ENCODE assay signal across 8 cellular contexts in the genomic region with DNA sequence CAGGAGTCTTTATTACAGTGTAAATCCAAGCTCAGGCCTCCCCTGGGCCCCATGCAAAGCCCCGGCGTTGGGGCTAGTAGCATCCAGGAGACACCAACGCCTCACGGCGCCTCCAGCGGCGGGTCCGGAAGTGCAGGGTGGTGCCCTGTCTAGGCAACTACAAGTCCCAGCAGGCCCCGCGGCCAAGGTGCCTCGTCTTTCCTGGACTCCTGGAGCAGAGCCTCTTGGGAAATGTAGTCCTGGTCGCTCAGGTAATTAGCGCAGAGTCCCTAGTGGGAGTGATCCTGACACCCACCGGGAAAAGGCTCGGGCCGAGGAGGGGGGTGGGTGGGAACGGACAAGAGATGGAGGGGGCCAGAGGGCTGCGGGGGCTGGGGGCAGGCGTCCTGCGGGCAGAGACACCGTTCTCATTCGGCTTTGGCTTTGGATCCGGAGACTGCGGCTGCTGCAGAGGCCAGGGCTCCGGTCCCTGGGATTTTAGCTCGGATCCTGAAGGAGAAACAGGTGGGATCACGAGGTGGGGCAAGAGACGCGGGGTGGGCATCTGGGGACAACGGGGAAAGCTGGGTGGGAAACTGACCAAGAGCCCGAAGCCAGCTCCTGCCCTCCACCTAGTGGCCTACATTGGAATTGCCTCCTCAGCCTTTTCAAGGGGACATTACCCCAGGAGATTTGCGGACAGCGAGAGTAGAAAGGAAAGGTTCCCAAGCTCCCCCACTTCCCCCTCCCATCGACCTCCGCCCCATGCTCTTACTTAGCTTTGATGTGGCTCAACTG. TPM values are rescaled to one million over a fixed set of nuclear protein-coding genes. Genes with fewer than 3 reads are reported as not detected.
A peak's percentile ranks its signal among the peaks of the same experiment; 100 is the strongest.
DNase-seq lines count a peak whose midpoint lies in the region; ATAC-seq and TF ChIP-seq lines count a peak whose summit lies in the region.

No MANE protein-coding gene starts in this region.

- no peaks in the 10 kb centered on the region for H3K27me3 ChIP-seq in CD4-positive, alpha-beta T cell (ENCODE audit: control insufficient read depth, insufficient read depth, low read length)
- H3K27me3 ChIP-seq in lung (ENCODE audit: control insufficient read depth, insufficient read depth) = no peaks in the 10 kb centered on the region

- peaks cover 7% of the 10 kb centered on the region for H3K27me3 Mint-ChIP-seq in CD4-positive, alpha-beta T cell
- H3K27me3 Mint-ChIP-seq in activated CD4-positive, alpha-beta memory T cell treated with anti-CD3 and anti-CD28 coated beads for 36 hours = no peaks in the 10 kb centered on the region

- no peaks in the 10 kb centered on the region for H3K9me3 ChIP-seq in CD4-positive, alpha-beta T cell (ENCODE audit: control insufficient read depth, low read length)
- H3K9me3 ChIP-seq in lung (ENCODE audit: control insufficient read depth in 2 of 2, insufficient read depth in 1 of 2, low read length in 1 of 2) = no peaks in the 10 kb centered on the region

- H3K36me3 Mint-ChIP-seq in CD4-positive, alpha-beta T cell (ENCODE audit: low read depth) = no peaks in the 10 kb centered on the region
- no peaks in the 10 kb centered on the region for H3K36me3 Mint-ChIP-seq in activated CD4-positive, alpha-beta memory T cell treated with anti-CD3 and anti-CD28 coated beads for 36 hours

- H3K9me3 Mint-ChIP-seq in CD4-positive, alpha-beta T cell = no peaks in the 10 kb centered on the region
- no peaks in the 10 kb centered on the region for H3K9me3 Mint-ChIP-seq in activated CD4-positive, alpha-beta memory T cell treated with anti-CD3 and anti-CD28 coated beads for 36 hours

- no peaks in the 10 kb centered on the region for H3K36me3 ChIP-seq in lung (ENCODE audit: control insufficient read depth in 2 of 2, insufficient read depth in 2 of 2, low read length in 2 of 2)

- peak; percentile 86 for TF ChIP-seq CTCF in CD4-positive, alpha-beta T cell (IDR thresholded peaks at IDR 0.05)
- TF ChIP-seq CTCF in lung (IDR thresholded peaks at IDR 0.05; ENCODE audit: control extremely low read depth, extremely low read depth) = peak; percentile 87

- DNase-seq in CD4-positive, alpha-beta T cell = peak; percentile 95 to 98 (median 97)
- peak; percentile 95 for DNase-seq in NCI-H774 (lab: John Stamatoyannopoulos, UW)
- DNase-seq in activated CD4-positive, alpha-beta memory T cell treated with anti-CD3 and anti-CD28 coated beads for 36 hours = peak; percentile 99
- peak; percentile 98 for DNase-seq in ecto neural progenitor cell (ENCODE audit: low spot score)
- DNase-seq in lung (ENCODE audit: low spot score) = peak; percentile 98
- DNase-seq in stimulated activated CD4-positive, alpha-beta T cell treated with anti-CD3 and anti-CD28 coated beads, TNF-alpha, amount 100 ng/mL, for 24 hours (ENCODE audit: low read depth in 3 of 3) = peak; percentile 94 to 98 (median 96)

- peak overlapping the region; percentile 98 for H3K4me3 Mint-ChIP-seq in CD4-positive, alpha-beta T cell
- peak overlapping the region; percentile 86 for H3K4me3 Mint-ChIP-seq in activated CD4-positive, alpha-beta memory T cell treated with anti-CD3 and anti-CD28 coated beads for 36 hours

- CTCF ChIA-PET in CD4-positive, alpha-beta T cell (lab: Charles Lee) = interaction anchor here (0.6 to 6.0 kb wide), 32 partner anchors 8 to 1368 kb away, joined by 3 to 88 read pairs (median 4); partner anchors contain the start of genes DMPK, FOSB, PPM1N and PPP1R13L
- CTCF ChIA-PET in activated CD4-positive, alpha-beta memory T cell treated with anti-CD3 and anti-CD28 coated beads for 36 hours (lab: Charles Lee) = interaction anchor here (0.6 to 4.9 kb wide), 51 partner anchors 9 to 447 kb away, joined by 3 to 125 read pairs (median 5); partner anchors contain the start of genes EML2, ERCC1, FOSB and PPM1N

- H3K27ac Mint-ChIP-seq in CD4-positive, alpha-beta T cell = peak overlapping the region; percentile 47
- H3K27ac Mint-ChIP-seq in activated CD4-positive, alpha-beta memory T cell treated with anti-CD3 and anti-CD28 coated beads for 36 hours = peak overlapping the region; percentile 60

- WGBS in lung, 2 donors = 0 to 1% methylated on average over 35 of the region's 35 CpGs

- POLR2A ChIA-PET in CD4-positive, alpha-beta T cell (lab: Charles Lee) = interaction anchor here (0.8 to 1.7 kb wide), 7 partner anchors 10 to 192 kb away, joined by 3 to 26 read pairs (median 4); partner anchors contain the start of genes FOSB and PPM1N
- POLR2A ChIA-PET in activated CD4-positive, alpha-beta memory T cell treated with anti-CD3 and anti-CD28 coated beads for 36 hours (lab: Charles Lee) = interaction anchor here (0.5 to 1.6 kb wide), 6 partner anchors 10 to 182 kb away, joined by 3 to 5 read pairs (median 4); partner anchors contain the start of gene GIPR

- peak; percentile 99 for ATAC-seq in CD4-positive, alpha-beta T cell (ENCODE audit: poor library complexity)
- ATAC-seq in GM19438 (IDR thresholded peaks at IDR 0.05; ENCODE audit: low read depth, unreplicated experiment) (peak; percentile 76), HG03571 (IDR thresholded peaks at IDR 0.05; ENCODE audit: unreplicated experiment) (peak; percentile 81), lung (ENCODE audit: insufficient read depth, low FRiP score) (peak; percentile 100)

- H3K4me3 ChIP-seq in lung = peak overlapping the region; percentile 42

- H3K27ac ChIP-seq in CD4-positive, alpha-beta T cell (ENCODE audit: low read depth, low read length) = no peak overlapping the region
- peak overlapping the region; percentile 52 to 76 for H3K27ac ChIP-seq in lung (ENCODE audit: low read depth in 1 of 2, low read length in 1 of 2)

- intact Hi-C loops in CD4-positive, alpha-beta T cell (cut with DNase I, micrococcal nuclease) = loop anchor here (2.0 kb wide), 2 partner anchors 13 to 21 kb away; partner anchors contain the start of genes PPM1N (in 1 of the 2) and VASP (in 1 of the 2)
- intact Hi-C loops in activated CD4-positive, alpha-beta memory T cell treated with anti-CD3 and anti-CD28 coated beads for 36 hours (cut with micrococcal nuclease) = no loop called here

- H3K4me1 Mint-ChIP-seq in CD4-positive, alpha-beta T cell (ENCODE audit: low read depth) = peaks cover 6% of the 10 kb centered on the region
- H3K4me1 Mint-ChIP-seq in activated CD4-positive, alpha-beta memory T cell treated with anti-CD3 and anti-CD28 coated beads for 36 hours (ENCODE audit: low read depth) = peaks cover 9% of the 10 kb centered on the region

- no peaks in the 10 kb centered on the region for H3K4me1 ChIP-seq in lung (ENCODE audit: control insufficient read depth in 2 of 2, insufficient read depth in 2 of 2, low read length in 2 of 2)

RNA-seq across cellular contexts. Expression of gene RTN2, which starts 11.4 kb away (rescaled TPM):
- total RNA-seq in CD4-positive, alpha-beta T cell = under 1 TPM; 0.60 to 0.70 TPM
- 1 to 10 TPM; 1.5 to 2.2 TPM for total RNA-seq in activated CD4-positive, alpha-beta memory T cell treated with anti-CD3 and anti-CD28 coated beads for 36 hours
- total RNA-seq in lung = 10 to 100 TPM in 1 of 2 donors, 1 to 10 TPM in 1; 5.4 to 10.9 TPM
- 10 to 100 TPM in 1 of 2 donors, 1 to 10 TPM in 1; 8.3 to 10.3 TPM for polyA plus RNA-seq in lung

RNA-seq across cellular contexts. Expression of gene PPM1N, which starts 12.8 kb away (rescaled TPM):
- 1 to 10 TPM; 3.3 to 3.5 TPM for total RNA-seq in CD4-positive, alpha-beta T cell
- 1 to 10 TPM; 3.5 to 3.6 TPM for total RNA-seq in activated CD4-positive, alpha-beta memory T cell treated with anti-CD3 and anti-CD28 coated beads for 36 hours
- 1 to 10 TPM in 1 of 2 donors, under 1 TPM in 1; 0.37 to 2.3 TPM for total RNA-seq in lung
- polyA plus RNA-seq in lung = 1 to 10 TPM; 1.0 to 8.1 TPM

RNA-seq across cellular contexts. Expression of gene FOSB, which starts 17.7 kb away (rescaled TPM):
- total RNA-seq in CD4-positive, alpha-beta T cell = 100 to 1,000 TPM; 422 to 424 TPM
- total RNA-seq in activated CD4-positive, alpha-beta memory T cell treated with anti-CD3 and anti-CD28 coated beads for 36 hours = 1 to 10 TPM; 3.7 to 5.9 TPM
- total RNA-seq in lung = 10 to 100 TPM in 1 of 2 donors, 1 to 10 TPM in 1; 9.9 to 24.2 TPM
- 10 to 100 TPM in 1 of 2 donors, 1 to 10 TPM in 1; 7.9 to 22.8 TPM for polyA plus RNA-seq in lung

RNA-seq across cellular contexts. Expression of gene VASP, which starts 21.8 kb away (rescaled TPM):
- total RNA-seq in CD4-positive, alpha-beta T cell = 10 to 100 TPM; 49.9 to 55.5 TPM
- 100 to 1,000 TPM; 167 to 174 TPM for total RNA-seq in activated CD4-positive, alpha-beta memory T cell treated with anti-CD3 and anti-CD28 coated beads for 36 hours
- 100 to 1,000 TPM in 1 of 2 donors, 10 to 100 TPM in 1; 49.1 to 211 TPM for total RNA-seq in lung
- polyA plus RNA-seq in lung = 100 to 1,000 TPM; 129 to 237 TPM

Comparison
In these comparisons a context has a peak if more than half of its experiments do, and no peak if none do; other contexts are left out.
1. RNA of gene FOSB, which starts 17.7 kb away (total RNA-seq): 422 to 424 TPM in CD4-positive, alpha-beta T cell; 9.9 to 24.2 TPM in lung and 3.7 to 5.9 TPM in activated CD4-positive, alpha-beta memory T cell treated with anti-CD3 and anti-CD28 coated beads for 36 hours; every median in the first group is over 10 times any median in the second.
2. Peak in every context shown above with its lines, with median percentiles within 50 percentile points of each other: ATAC-seq and DNase-seq.